Comparison of ENCODE assay signal across 1 cellular context in the genomic region with DNA sequence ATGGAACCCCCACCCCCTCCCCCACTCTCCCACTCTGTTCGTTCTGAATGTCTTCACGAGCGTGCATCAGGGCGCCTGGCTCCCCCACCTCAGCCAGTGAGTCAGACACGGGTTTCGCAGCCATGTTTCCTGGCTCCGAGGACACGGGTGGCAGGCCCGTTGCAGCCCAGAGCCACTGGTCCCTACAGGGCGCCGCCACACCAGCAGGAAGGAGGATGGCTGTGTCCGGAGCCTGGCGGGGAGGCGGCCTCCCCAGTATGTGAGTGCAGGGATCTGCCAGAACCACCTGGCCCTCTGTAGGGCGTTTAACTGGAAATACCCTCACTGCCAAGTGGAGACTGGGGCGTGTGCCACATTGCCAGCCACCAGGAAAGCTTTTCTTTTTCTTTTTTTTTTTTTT.
TF ChIP-seq lines count a peak whose summit lies in the region.

No MANE protein-coding gene starts in this region.

TF ChIP-seq in SK-N-SH treated with all-trans-retinoic acid at 6 μM for 48 hours, 23 proteins besides CTCF, POLR2A, EP300 and RAD21 (continued from another document):
- TF ChIP-seq BACH2 (CRISPR knock-in tag; IDR thresholded peaks at IDR 0.05; ENCODE audit: borderline replicate concordance) (no peak), OSR1 (CRISPR knock-in tag; IDR thresholded peaks at IDR 0.05) (no peak), ZNF8 (CRISPR knock-in tag; IDR thresholded peaks at IDR 0.05) (no peak)
